22 cellular contexts compared by ENCODE assay signal in the genomic region with DNA sequence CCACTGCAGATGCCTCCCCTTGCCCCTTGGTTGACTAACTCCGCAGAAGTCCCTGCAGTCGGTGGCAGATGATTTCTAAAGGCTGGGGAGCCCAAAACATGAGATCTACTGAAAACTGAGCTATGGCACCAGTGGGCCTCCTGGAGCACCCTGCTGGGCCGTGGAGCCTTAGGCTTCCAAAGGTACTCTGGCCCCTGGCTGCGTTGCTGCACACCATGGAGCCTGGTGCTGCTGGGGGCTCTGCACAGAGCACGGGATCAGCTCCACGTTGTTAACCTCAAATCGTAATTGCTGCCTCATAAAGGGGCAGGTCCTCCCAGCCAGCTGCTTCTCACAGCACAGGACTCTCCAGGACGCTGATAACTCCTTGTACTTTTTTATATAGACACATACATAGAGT.
"Had no signal": no experiment of that assay in that cellular context is flagged by ENCODE, and none has a peak within 500 bp of the region (broad histone marks: within the 10 kb centered on the region; RNA-seq: fewer than 3 reads in every experiment).

No MANE protein-coding gene starts in this region.

- H3K4me1 ChIP-seq: esophagus muscularis mucosa, foreskin keratinocyte, gastroesophageal sphincter, heart left ventricle, left lung, lower lobe of right lung had no signal

- H3K4me3 Mint-ChIP-seq: immature natural killer cell, mesothelial cell of epicardium had no signal

- H3K4me1 Mint-ChIP-seq: immature natural killer cell had no signal

- DNase-seq: dermis blood vessel endothelial cell; dorsolateral prefrontal cortex; effector CD4-positive, alpha-beta T cell; effector memory CD4-positive, alpha-beta T cell; foreskin keratinocyte; heart left ventricle; hypothalamus; immature natural killer cell; islet precursor cell; kidney; kidney glomerular epithelial cell; left colon; left lung; left ventricle myocardium superior; lower lobe of right lung; mesenchymal stem cell; mucosa of descending colon had no signal

- H3K27ac Mint-ChIP-seq: immature natural killer cell, mesothelial cell of epicardium had no signal

- H3K36me3 Mint-ChIP-seq: immature natural killer cell, mesothelial cell of epicardium had no signal

- H3K9me3 Mint-ChIP-seq: mesothelial cell of epicardium had no signal

- H3K4me3 ChIP-seq: coronary artery, dorsolateral prefrontal cortex, esophagus muscularis mucosa, gastroesophageal sphincter, heart left ventricle, hepatocyte, left lung, lower lobe of right lung, mucosa of descending colon had no signal

- H3K27ac ChIP-seq: coronary artery, dorsolateral prefrontal cortex, esophagus muscularis mucosa, foreskin keratinocyte, gastroesophageal sphincter, heart left ventricle, hepatocyte, left lung, lower lobe of right lung had no signal

- ATAC-seq: gastroesophageal sphincter, heart left ventricle, left colon, left lung, left ventricle myocardium superior, lower lobe of right lung, mucosa of descending colon had no signal

- H3K9me3 ChIP-seq: esophagus muscularis mucosa, gastroesophageal sphincter, heart left ventricle, left lung, lower lobe of right lung, mucosa of descending colon had no signal

- H3K36me3 ChIP-seq: gastroesophageal sphincter, heart left ventricle, left lung, lower lobe of right lung had no signal
